ENCODE assay signal across 13 cellular contexts in the genomic region with DNA sequence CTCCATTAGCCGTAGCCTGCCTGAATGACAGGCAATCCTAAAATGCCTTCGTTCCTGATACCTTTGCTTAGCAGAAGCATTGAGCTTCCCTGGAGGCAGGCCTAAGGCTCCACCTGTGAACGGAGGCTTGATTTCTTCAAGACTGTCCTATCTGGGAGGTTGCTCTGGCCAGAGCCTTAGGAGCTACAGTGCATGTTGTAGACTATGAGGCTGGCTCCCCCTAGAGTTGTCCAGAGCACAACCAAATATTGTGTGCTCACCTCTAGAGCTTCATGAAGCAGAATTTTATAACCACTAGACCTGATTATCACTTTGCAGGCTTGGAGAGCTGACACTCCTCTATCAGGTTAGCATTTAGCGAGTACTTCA.
A peak's percentile ranks its signal among the peaks of the same experiment; 100 is the strongest.
DNase-seq lines count a peak whose midpoint lies in the region; ATAC-seq and TF ChIP-seq lines count a peak whose summit lies in the region.
"Had no signal": no experiment of that assay in that cellular context is flagged by ENCODE, and none has a peak within 500 bp of the region (broad histone marks: within the 10 kb centered on the region; RNA-seq: fewer than 3 reads in every experiment).

No MANE protein-coding gene starts in this region.

- CTCF ChIA-PET in OCI-LY7 (lab: Charles Lee; ENCODE audit: unreplicated experiment): no interaction called here

- no peaks in the 10 kb centered on the region for H4K20me1 ChIP-seq in OCI-LY7 (ENCODE audit: insufficient read depth, low read length)

- in situ Hi-C loops in GM13976 (cut with MboI; ENCODE audit: low sequenced_read_pairs, unreplicated experiment): no loop called here

- H3K9me2 ChIP-seq in OCI-LY7 (ENCODE audit: insufficient read depth, low read length): no peaks in the 10 kb centered on the region

- WGBS in heart right ventricle, 2 donors: 87% methylated on average over 4 of the region's 4 CpGs

- H3K9me3 ChIP-seq in OCI-LY7 (ENCODE audit: low read length): no peaks in the 10 kb centered on the region
- no peaks in the 10 kb centered on the region for H3K9me3 ChIP-seq in heart right ventricle
- H3K9me3 ChIP-seq: thyroid gland had no signal

- H3K4me3 ChIP-seq in OCI-LY7 (ENCODE audit: low read depth, low read length, poor library complexity, severe bottlenecking) (no peak overlapping the region), heart right ventricle (no peak overlapping the region)
- H3K4me3 ChIP-seq: thyroid gland had no signal

- H3K36me3 ChIP-seq in OCI-LY7 (ENCODE audit: insufficient read depth, low read length) (no peaks in the 10 kb centered on the region), heart right ventricle (no peaks in the 10 kb centered on the region)
- H3K36me3 ChIP-seq: thyroid gland had no signal

- ATAC-seq in heart right ventricle (peak in 6 of 8 donors; percentile 18 to 49 (median 36)), HG03175 (IDR thresholded peaks at IDR 0.05; ENCODE audit: unreplicated experiment) (no peak), GM21786 (IDR thresholded peaks at IDR 0.05; ENCODE audit: unreplicated experiment) (no peak), HG03045 (IDR thresholded peaks at IDR 0.05; ENCODE audit: unreplicated experiment) (no peak)

- peaks cover 0 to 11% (median 0%) of the 10 kb centered on the region in 7 donors for H3K27me3 ChIP-seq in heart right ventricle
- H3K27me3 ChIP-seq: thyroid gland had no signal

- no peak for DNase-seq in OCI-LY7 (ENCODE audit: low spot score)
- no peak for DNase-seq in heart right ventricle
- DNase-seq in pons (ENCODE audit: low spot score): peak; percentile 13
- no peak for DNase-seq in GM13976 (ENCODE audit: low spot score)
- DNase-seq: effector CD4-positive, alpha-beta T cell; NCI-H1694 treated with DMSO at 0.1 percent for 48 hours; stimulated activated CD4-positive, alpha-beta T cell treated with anti-CD3 and anti-CD28 coated beads, Interleukin-15, amount 100 ng/mL, for 24 hours; T-helper 2 cell had no signal

- POLR2A ChIA-PET in OCI-LY7 (lab: Charles Lee): no interaction called here

- H3K4me1 ChIP-seq in OCI-LY7 (ENCODE audit: insufficient read depth, low read length, poor library complexity, severe bottlenecking): no peaks in the 10 kb centered on the region
- H3K4me1 ChIP-seq in heart right ventricle: peaks cover 0 to 38% (median 11%) of the 10 kb centered on the region in 9 donors
- H3K4me1 ChIP-seq: thyroid gland had no signal

- no peaks in the 10 kb centered on the region for H3K79me2 ChIP-seq in OCI-LY7 (ENCODE audit: insufficient read depth, low read depth, low read length)

- H3K4me2 ChIP-seq in OCI-LY7 (ENCODE audit: low read length): no peak overlapping the region

- TF ChIP-seq CTCF in GM12873 (IDR thresholded peaks at IDR 0.05; ENCODE audit: insufficient read depth, low read depth, low read length, missing control alignments) (peak; percentile 21), OCI-LY7 (conservative IDR thresholded peaks at IDR 0.05; ENCODE audit: low read length) (peak; percentile 36), heart right ventricle (IDR thresholded peaks at IDR 0.05) (peak in 6 of 9 donors; percentile 6 to 23 (median 14)), GM13976 (IDR thresholded peaks at IDR 0.05; ENCODE audit: borderline replicate concordance, control extremely low read depth, extremely low read depth, insufficient read depth, missing control alignments) (no peak)

- intact Hi-C loops in OCI-LY7 (cut with micrococcal nuclease; ENCODE audit: unreplicated experiment): no loop called here
- intact Hi-C loops in heart right ventricle (cut with DNase I): no loop called here

- H3K27ac ChIP-seq in OCI-LY7 (ENCODE audit: low read depth, low read length, poor library complexity, severe bottlenecking): no peak overlapping the region
- peak overlapping the region in 4 of 10 donors; percentile 11 to 86 (median 60) for H3K27ac ChIP-seq in heart right ventricle
- H3K27ac ChIP-seq: thyroid gland had no signal

- no peak overlapping the region for H2AFZ ChIP-seq in OCI-LY7 (ENCODE audit: low read length)

- BruUV-seq in OCI-LY7 (replicated peaks; lab: Mats Ljungman, UMichigan): no TSS peak

Comparison
In these comparisons a context has a peak if more than half of its experiments do, and no peak if none do; other contexts are left out.
1. ATAC-seq: peak in heart right ventricle (6 of 8); none in HG03175 (single experiment), GM21786 (single experiment) and HG03045 (single experiment).